20 cellular contexts compared by ENCODE assay signal in the genomic region with DNA sequence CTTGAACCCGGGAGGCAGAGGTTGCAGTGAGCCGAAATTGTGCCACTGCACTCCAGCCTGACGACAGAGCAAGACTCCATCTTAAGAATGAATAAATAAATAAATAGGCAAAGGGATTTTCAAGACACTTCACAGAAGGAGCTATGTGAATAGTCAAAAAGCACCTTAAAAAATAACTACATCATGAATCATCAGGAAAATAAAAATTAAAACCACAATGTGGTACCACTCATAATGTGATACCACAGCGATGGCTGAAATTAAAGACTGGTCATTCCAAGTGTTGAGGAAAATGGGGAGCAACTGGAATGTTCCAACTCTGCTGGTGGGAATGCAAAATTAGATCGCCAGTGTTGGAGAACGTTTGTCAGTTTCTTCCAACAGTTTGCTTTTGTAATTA.
DNase-seq lines count a peak whose midpoint lies in the region; ATAC-seq and TF ChIP-seq lines count a peak whose summit lies in the region.
"Had no signal": no experiment of that assay in that cellular context is flagged by ENCODE, and none has a peak within 500 bp of the region (broad histone marks: within the 10 kb centered on the region; RNA-seq: fewer than 3 reads in every experiment).

No MANE protein-coding gene starts in this region.

- no peak overlapping the region for H4K8ac ChIP-seq in IMR-90 (ENCODE audit: low read depth in 2 of 2, low read length in 2 of 2)

- no peak overlapping the region for H2AFZ ChIP-seq in IMR-90 (replicated peaks; ENCODE audit: low read length, poor library complexity)
- H2AFZ ChIP-seq: hepatocyte had no signal

- no peak for TF ChIP-seq RAD21 in IMR-90 (IDR thresholded peaks at IDR 0.05; ENCODE audit: low read length)

- H3K4ac ChIP-seq in IMR-90 (ENCODE audit: low read depth, low read length) = no peak overlapping the region

- no peak overlapping the region; the same call in 1 of the 2 replicates for H3K18ac ChIP-seq in IMR-90 (ENCODE audit: low read depth, low read length)

- no TSS peak for BruUV-seq in IMR-90 (replicated peaks; lab: Mats Ljungman, UMichigan)

- H3K23ac ChIP-seq in IMR-90 (ENCODE audit: low read depth, low read length) = no peak overlapping the region

- H3K9me3 ChIP-seq in IMR-90 (ENCODE audit: control insufficient read depth, insufficient read depth, low read length) = no peaks in the 10 kb centered on the region

- H3K56ac ChIP-seq in IMR-90 (ENCODE audit: extremely low read depth, insufficient read depth, low read length) = no peak overlapping the region

- H4K20me1 ChIP-seq in IMR-90 (ENCODE audit: insufficient read depth, low read length) = no peaks in the 10 kb centered on the region

- TF ChIP-seq CTCF in IMR-90 (conservative IDR thresholded peaks at IDR 0.05; ENCODE audit: low read depth, low read length) = no peak

- in situ Hi-C loops in Caki2 (cut with HindIII; ENCODE audit: low pct_unique_long_range_greater_than_20kb, low sequenced_read_pairs) = no loop called here
- in situ Hi-C loops in IMR-90 (cut with MboI; ENCODE audit: low sequenced_read_pairs) = no loop called here

- no peak overlapping the region for H3K14ac ChIP-seq in IMR-90 (replicated peaks; ENCODE audit: low read depth, low read length)

- ATAC-seq in IMR-90 (ENCODE audit: low read depth) = peak; percentile 58
- ATAC-seq in HG03521 (IDR thresholded peaks at IDR 0.05; ENCODE audit: unreplicated experiment) = no peak
- ATAC-seq in HG02885 (IDR thresholded peaks at IDR 0.05; ENCODE audit: poor library complexity, unreplicated experiment) = no peak

- H2BK120ac ChIP-seq in IMR-90 (ENCODE audit: low read depth, low read length) = no peak overlapping the region

- no peak overlapping the region for H3K27ac ChIP-seq in IMR-90 (ENCODE audit: insufficient read depth, low read length)
- H3K27ac ChIP-seq: epithelial cell of prostate, hepatocyte had no signal

- H4K5ac ChIP-seq in IMR-90 (ENCODE audit: low read depth, low read length) = no peak overlapping the region

- intact Hi-C loops in IMR-90 (cut with micrococcal nuclease) = no loop called here

- H2AK9ac ChIP-seq in IMR-90 (replicated peaks; ENCODE audit: low read depth, low read length, poor library complexity) = no peak overlapping the region

- H2BK15ac ChIP-seq in IMR-90 (ENCODE audit: low read depth, low read length) = no peak overlapping the region

- H3K4me2 ChIP-seq in IMR-90 (ENCODE audit: low read depth, low read length) = no peak overlapping the region; the same call in 1 of the 2 replicates
- H3K4me2 ChIP-seq: hepatocyte had no signal

- CTCF ChIA-PET in IMR-90 (lab: Yijun Ruan, JAX) = interaction anchor here (0.8 to 1.9 kb wide), 4 partner anchors 33 to 390 kb away, joined by 3 to 6 read pairs (median 4); partner anchors contain the start of gene TBX3

- no peak for TF ChIP-seq POLR2A in IMR-90 (IDR thresholded peaks at IDR 0.05; ENCODE audit: low read depth, low read length)

- H2BK5ac ChIP-seq in IMR-90 (ENCODE audit: low read depth, low read length, poor library complexity, severe bottlenecking) = peak overlapping the region; percentile 38

- H3K4me3 ChIP-seq in IMR-90 (ENCODE audit: insufficient read depth, low read depth, low read length) = no peak overlapping the region
- H3K4me3 ChIP-seq: hepatocyte had no signal

- H4K91ac ChIP-seq in IMR-90 (ENCODE audit: insufficient read depth, low read depth, low read length) = no peak overlapping the region

- no peaks in the 10 kb centered on the region for H3K79me1 ChIP-seq in IMR-90 (ENCODE audit: low read depth in 1 of 2, low read length in 2 of 2)

- H3K36me3 ChIP-seq in IMR-90 (ENCODE audit: control insufficient read depth, insufficient read depth, low read length) = no peaks in the 10 kb centered on the region

- 0 out of 2 replicates have a peak overlapping the region, but pooled peaks have one; percentile 4 for H2BK20ac ChIP-seq in IMR-90 (ENCODE audit: low read depth, low read length)

- POLR2A ChIA-PET in IMR-90 (lab: Charles Lee; ENCODE audit: unreplicated experiment) = interaction anchor here (0.6 kb wide), 1 partner anchor 113 kb away, joined by 3 read pairs; no protein-coding TSS in a partner anchor

- H3K27me3 ChIP-seq in IMR-90 (ENCODE audit: control insufficient read depth, insufficient read depth, low read length) = no peaks in the 10 kb centered on the region
- H3K27me3 ChIP-seq: hepatocyte had no signal

- H3K9ac ChIP-seq in IMR-90 (ENCODE audit: low read depth, low read length) = no peak overlapping the region

- peak; percentile 22 for DNase-seq in Caki2 (ENCODE audit: low read depth)
- DNase-seq in IMR-90 = peak; percentile 75
- peak; percentile 74 for DNase-seq in amniotic epithelial cell (ENCODE audit: low read depth)
- DNase-seq in glomerular visceral epithelial cell (ENCODE audit: extremely low spot score) = peak; percentile 26
- DNase-seq in SK-N-DZ (ENCODE audit: low spot score) = no peak
- DNase-seq in DMS 273 treated with DMSO at 0.1 percent for 48 hours (lab: John Stamatoyannopoulos, UW) = no peak
- DNase-seq: activated CD4-positive, alpha-beta T cell treated with anti-CD3 and anti-CD28 coated beads, Interleukin-2, amount 10 ng/mL, durations not matched to agents 24 days and 14 days; activated naive CD4-positive, alpha-beta T cell treated with anti-CD3 and anti-CD28 coated beads for 36 hours; Calu3; dermis blood vessel endothelial cell; Kasumi-1; kidney; NCI-H1436; NCI-H2227 treated with DMSO at 0.1 percent for 48 hours; SHP77; T-helper 9 cell had no signal

- H3K9me1 ChIP-seq in IMR-90 (ENCODE audit: insufficient read depth, low read length) = peaks cover 16% of the 10 kb centered on the region

- H2AK5ac ChIP-seq in IMR-90 (ENCODE audit: low read depth, low read length) = no peak overlapping the region

- H3K4me1 ChIP-seq in IMR-90 (ENCODE audit: control insufficient read depth, insufficient read depth, low read length) = peaks cover 4% of the 10 kb centered on the region; the same call in 1 of the 2 replicates

- dilution Hi-C loops in IMR-90 (cut with HindIII; ENCODE audit: low sequenced_read_pairs, unreplicated experiment) = no loop called here

- WGBS in IMR-90 (ENCODE audit: extremely low coverage in 2 of 2, insufficient read length in 1 of 2), 2 experiments = no CpG with 5 or more reads among the region's 6 CpGs

TF ChIP-seq in IMR-90, 13 proteins besides CTCF, POLR2A, EP300 and RAD21:
- TF ChIP-seq MAFK (IDR thresholded peaks at IDR 0.05; ENCODE audit: low read depth, low read length) = no peak
- TF ChIP-seq RFX5 (IDR thresholded peaks at IDR 0.05; ENCODE audit: low read depth, low read length) = no peak
- TF ChIP-seq, protein P1, sequence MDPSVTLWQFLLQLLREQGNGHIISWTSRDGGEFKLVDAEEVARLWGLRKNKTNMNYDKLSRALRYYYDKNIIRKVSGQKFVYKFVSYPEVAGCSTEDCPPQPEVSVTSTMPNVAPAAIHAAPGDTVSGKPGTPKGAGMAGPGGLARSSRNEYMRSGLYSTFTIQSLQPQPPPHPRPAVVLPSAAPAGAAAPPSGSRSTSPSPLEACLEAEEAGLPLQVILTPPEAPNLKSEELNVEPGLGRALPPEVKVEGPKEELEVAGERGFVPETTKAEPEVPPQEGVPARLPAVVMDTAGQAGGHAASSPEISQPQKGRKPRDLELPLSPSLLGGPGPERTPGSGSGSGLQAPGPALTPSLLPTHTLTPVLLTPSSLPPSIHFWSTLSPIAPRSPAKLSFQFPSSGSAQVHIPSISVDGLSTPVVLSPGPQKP (IDR thresholded peaks at IDR 0.05; ENCODE audit: borderline replicate concordance, low read depth, low read length) = no peak
- no peak for TF ChIP-seq MXI1 (IDR thresholded peaks at IDR 0.05; ENCODE audit: borderline replicate concordance, low read depth, low read length)
- peak; percentile 10; the same call in 1 of the 2 replicates for TF ChIP-seq FOS (IDR thresholded peaks at IDR 0.05; ENCODE audit: low read depth, low read length)
- TF ChIP-seq BHLHE40 (IDR thresholded peaks at IDR 0.05; ENCODE audit: low read depth, low read length) = peak; percentile 96
- no peak for TF ChIP-seq CHD1 (IDR thresholded peaks at IDR 0.05; ENCODE audit: low read depth, low read length)
- TF ChIP-seq NFE2L2 (IDR thresholded peaks at IDR 0.05; ENCODE audit: low read depth, low read length) = no peak
- no peak for TF ChIP-seq SMC3 (IDR thresholded peaks at IDR 0.05; ENCODE audit: low read depth, low read length)

Comparison
In these comparisons a context has a peak if more than half of its experiments do, and no peak if none do; other contexts are left out.
1. DNase-seq: peak in Caki2 (single experiment), IMR-90 (single experiment), amniotic epithelial cell (single experiment) and glomerular visceral epithelial cell (single experiment); none in SK-N-DZ (single experiment) and DMS 273 treated with DMSO at 0.1 percent for 48 hours (single experiment).